ENCODE assay signal across 8 cellular contexts in genomic region chr2:127388423-127389164, GRCh38. TPM values are rescaled to one million over a fixed set of nuclear protein-coding genes. Genes with fewer than 3 reads are reported as not detected.
DNase-seq lines count a peak whose midpoint lies in the region; ATAC-seq and TF ChIP-seq lines count a peak whose summit lies in the region.

No MANE protein-coding gene starts in this region.

- H3K4me3 ChIP-seq in iPS-15b (ENCODE audit: low read depth, low read length), result peak overlapping the region; percentile 73

- intact Hi-C loops in activated CD8-positive, alpha-beta T cell treated with anti-CD3 and anti-CD28 coated beads for 36 hours (cut with micrococcal nuclease), result no loop called here

- ATAC-seq in activated T-cell treated with anti-CD3 and anti-CD28 coated beads, Interleukin-2, amount 50 U/mL, for 4 hours, result peak in 1 of 2 donors; percentile 33
- peak; percentile 12 for ATAC-seq in HG03139 (IDR thresholded peaks at IDR 0.05; ENCODE audit: unreplicated experiment)
- ATAC-seq in activated CD8-positive, alpha-beta T cell treated with anti-CD3 and anti-CD28 coated beads for 36 hours, result peak; percentile 21
- ATAC-seq in stimulated activated naive CD8-positive, alpha-beta T cell treated with anti-CD3 and anti-CD28 coated beads, Interleukin-15, amount 100 ng/mL, for 72 hours, result peak; percentile 70

- H3K4me1 Mint-ChIP-seq in activated T-cell treated with anti-CD3 and anti-CD28 coated beads, Interleukin-2, amount 50 U/mL, for 4 hours (ENCODE audit: low read depth), result peaks cover 70% of the 10 kb centered on the region
- peaks cover 65% of the 10 kb centered on the region for H3K4me1 Mint-ChIP-seq in activated CD8-positive, alpha-beta T cell treated with anti-CD3 and anti-CD28 coated beads for 36 hours (ENCODE audit: low read depth)
- peaks cover 80% of the 10 kb centered on the region for H3K4me1 Mint-ChIP-seq in stimulated activated naive CD8-positive, alpha-beta T cell treated with anti-CD3 and anti-CD28 coated beads, Interleukin-15, amount 100 ng/mL, for 72 hours

- H3K27me3 ChIP-seq in iPS-15b (ENCODE audit: control insufficient read depth, insufficient read depth, low read length), result peaks cover 3% of the 10 kb centered on the region

- CTCF ChIA-PET in activated CD8-positive, alpha-beta T cell treated with anti-CD3 and anti-CD28 coated beads for 36 hours (lab: Charles Lee), result interaction anchor here (1.3 to 2.3 kb wide), 3 partner anchors 11 to 27 kb away, joined by 3 to 13 read pairs (median 6); no protein-coding TSS in a partner anchor

- POLR2A ChIA-PET in activated CD8-positive, alpha-beta T cell treated with anti-CD3 and anti-CD28 coated beads for 36 hours (lab: Charles Lee), result interaction anchor here (1.0 to 2.5 kb wide), 11 partner anchors 9 to 308 kb away, joined by 3 to 9 read pairs (median 5); no protein-coding TSS in a partner anchor

- H3K36me3 Mint-ChIP-seq in activated T-cell treated with anti-CD3 and anti-CD28 coated beads, Interleukin-2, amount 50 U/mL, for 4 hours (ENCODE audit: insufficient read depth), result peaks cover 7% of the 10 kb centered on the region
- H3K36me3 Mint-ChIP-seq in activated CD8-positive, alpha-beta T cell treated with anti-CD3 and anti-CD28 coated beads for 36 hours (ENCODE audit: low read depth), result peaks cover 23% of the 10 kb centered on the region

- TF ChIP-seq CTCF in activated CD8-positive, alpha-beta T cell treated with anti-CD3 and anti-CD28 coated beads for 36 hours (IDR thresholded peaks at IDR 0.05), result no peak

- H3K4me1 ChIP-seq in iPS-15b (ENCODE audit: control insufficient read depth, insufficient read depth, low read length), result peaks cover 5% of the 10 kb centered on the region

- H3K9me3 Mint-ChIP-seq in activated T-cell treated with anti-CD3 and anti-CD28 coated beads, Interleukin-2, amount 50 U/mL, for 4 hours, result no peaks in the 10 kb centered on the region
- no peaks in the 10 kb centered on the region for H3K9me3 Mint-ChIP-seq in activated CD8-positive, alpha-beta T cell treated with anti-CD3 and anti-CD28 coated beads for 36 hours
- H3K9me3 Mint-ChIP-seq in stimulated activated naive CD8-positive, alpha-beta T cell treated with anti-CD3 and anti-CD28 coated beads, Interleukin-15, amount 100 ng/mL, for 72 hours, result peaks cover 7 to 14% of the 10 kb centered on the region in 2 donors

- peak overlapping the region; percentile 85 for H3K4me3 Mint-ChIP-seq in activated T-cell treated with anti-CD3 and anti-CD28 coated beads, Interleukin-2, amount 50 U/mL, for 4 hours
- peak overlapping the region; percentile 82 for H3K4me3 Mint-ChIP-seq in activated CD8-positive, alpha-beta T cell treated with anti-CD3 and anti-CD28 coated beads for 36 hours
- H3K4me3 Mint-ChIP-seq in stimulated activated naive CD8-positive, alpha-beta T cell treated with anti-CD3 and anti-CD28 coated beads, Interleukin-15, amount 100 ng/mL, for 72 hours, result peak overlapping the region; percentile 88 to 95

- no peaks in the 10 kb centered on the region for H3K36me3 ChIP-seq in iPS-15b (ENCODE audit: control insufficient read depth, insufficient read depth, low read length)

- peak overlapping the region; percentile 95 for H3K27ac Mint-ChIP-seq in activated CD8-positive, alpha-beta T cell treated with anti-CD3 and anti-CD28 coated beads for 36 hours
- H3K27ac Mint-ChIP-seq in stimulated activated naive CD8-positive, alpha-beta T cell treated with anti-CD3 and anti-CD28 coated beads, Interleukin-15, amount 100 ng/mL, for 72 hours, result peak overlapping the region; percentile 97 to 99

- no peaks in the 10 kb centered on the region for H3K9me3 ChIP-seq in iPS-15b (ENCODE audit: control insufficient read depth, insufficient read depth, low read length)

- no peak for DNase-seq in activated T-cell treated with anti-CD3 and anti-CD28 coated beads, Interleukin-2, amount 50 U/mL, for 4 hours
- DNase-seq in activated T-cell treated with anti-CD3 and anti-CD28 coated beads, Interleukin-2, amount 50 U/mL, for 1 hour, result no peak
- DNase-seq in activated CD8-positive, alpha-beta T cell treated with anti-CD3 and anti-CD28 coated beads for 36 hours, result peak; percentile 33
- no peak for DNase-seq in stimulated activated naive CD8-positive, alpha-beta T cell treated with anti-CD3 and anti-CD28 coated beads, Interleukin-15, amount 100 ng/mL, for 72 hours
- no peak for DNase-seq in T-helper 9 cell
- DNase-seq in central memory CD4-positive, alpha-beta T cell, result no peak

- peak overlapping the region; percentile 63 for H3K9ac ChIP-seq in iPS-15b (ENCODE audit: low read depth, low read length)

- H3K27me3 Mint-ChIP-seq in activated T-cell treated with anti-CD3 and anti-CD28 coated beads, Interleukin-2, amount 50 U/mL, for 4 hours (ENCODE audit: low read depth), result no peaks in the 10 kb centered on the region
- no peaks in the 10 kb centered on the region for H3K27me3 Mint-ChIP-seq in activated CD8-positive, alpha-beta T cell treated with anti-CD3 and anti-CD28 coated beads for 36 hours
- H3K27me3 Mint-ChIP-seq in stimulated activated naive CD8-positive, alpha-beta T cell treated with anti-CD3 and anti-CD28 coated beads, Interleukin-15, amount 100 ng/mL, for 72 hours, result no peaks in the 10 kb centered on the region

RNA-seq across cellular contexts. Expression of gene MAP3K2, which starts 0.8 kb away (rescaled TPM):
- total RNA-seq in activated T-cell treated with anti-CD3 and anti-CD28 coated beads, Interleukin-2, amount 50 U/mL, for 4 hours, result 10 to 100 TPM; 60.2 to 69.1 (median 63.8) TPM
- 10 to 100 TPM; 54.7 to 55.5 TPM for total RNA-seq in activated CD8-positive, alpha-beta T cell treated with anti-CD3 and anti-CD28 coated beads for 36 hours

RNA-seq across cellular contexts. Expression of gene PROC, which starts 29.6 kb away (rescaled TPM):
- total RNA-seq in activated T-cell treated with anti-CD3 and anti-CD28 coated beads, Interleukin-2, amount 50 U/mL, for 4 hours, result under 1 TPM in 1 of 3 donors, not detected in 2; 0.19 TPM
- not detected for total RNA-seq in activated CD8-positive, alpha-beta T cell treated with anti-CD3 and anti-CD28 coated beads for 36 hours
